23 cellular contexts compared by ENCODE assay signal in the genomic region with DNA sequence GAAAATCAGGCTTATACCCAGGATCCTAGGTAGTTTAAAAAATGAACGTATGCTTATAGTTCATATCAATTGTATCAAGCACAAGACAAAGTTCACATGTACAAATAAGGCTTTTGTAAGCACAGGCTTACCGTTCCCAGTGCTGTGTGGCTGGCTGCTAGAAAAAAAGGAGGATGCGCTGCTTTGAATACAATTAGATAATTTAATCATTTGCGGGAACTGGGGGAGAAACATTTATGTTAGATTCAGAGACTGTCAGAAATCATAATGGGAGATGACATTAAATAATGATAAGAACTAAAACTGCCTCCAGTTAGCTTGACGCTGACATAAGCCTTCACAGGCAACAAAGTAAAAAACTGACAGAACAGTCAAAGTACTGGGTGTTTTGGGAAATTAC.
A peak's percentile ranks its signal among the peaks of the same experiment; 100 is the strongest.
DNase-seq lines count a peak whose midpoint lies in the region; ATAC-seq, FAIRE-seq and TF ChIP-seq lines count a peak whose summit lies in the region.
"Had no signal": no experiment of that assay in that cellular context is flagged by ENCODE, and none has a peak within 500 bp of the region (broad histone marks: within the 10 kb centered on the region; RNA-seq: fewer than 3 reads in every experiment).

No MANE protein-coding gene starts in this region.

- H3K27ac Mint-ChIP-seq in T-helper 2 cell treated with Interferon-gamma antibody and Interleukin-4, amounts not matched to agents 5 μg/mL and 100 μg/mL, for 36 hours, result peak overlapping the region; percentile 32
- peak overlapping the region; percentile 44 to 49 for H3K27ac Mint-ChIP-seq in T-cell

- no peak for DNase-seq in T-helper 2 cell treated with Interferon-gamma antibody and Interleukin-4, amounts not matched to agents 5 μg/mL and 100 μg/mL, for 36 hours (ENCODE audit: low spot score)
- DNase-seq in T-helper 2 cell (no peak), T-cell (no peak), esophagus squamous epithelium (lab: John Stamatoyannopoulos, UW) (no peak), stomach (no peak), GM19239 (ENCODE audit: insufficient read length, low spot score) (no peak)
- DNase-seq: cerebellar nuclear complex; EL; MM.1S; naive B cell; NCI-H2081 treated with DMSO at 0.1 percent for 48 hours; NCI-H526 treated with DMSO at 0.1 percent for 48 hours; PC-9; stimulated activated CD4-positive, alpha-beta T cell treated with anti-CD3 and anti-CD28 coated beads, Interleukin-15, amount 100 ng/mL, for 24 hours; thyroid gland; WERI-Rb-1 had no signal

- CTCF ChIA-PET in T-cell (lab: Charles Lee), result interaction anchor here in 1 of 2 donors (0.5 kb wide), 1 partner anchor 46 kb away, joined by 5 read pairs; no protein-coding TSS in a partner anchor

- no peak for FAIRE-seq in GM19239 (lab: Jason Lieb, UNC)
- FAIRE-seq: endothelial cell of umbilical vein, frontal cortex had no signal

- no peak for TF ChIP-seq CTCF in esophagus squamous epithelium (IDR thresholded peaks at IDR 0.05)
- no peak for TF ChIP-seq CTCF in stomach (IDR thresholded peaks at IDR 0.05)

- peaks cover 30% of the 10 kb centered on the region for H3K4me1 Mint-ChIP-seq in T-helper 2 cell treated with Interferon-gamma antibody and Interleukin-4, amounts not matched to agents 5 μg/mL and 100 μg/mL, for 36 hours (ENCODE audit: low read depth)
- peaks cover 48 to 58% (median 50%) of the 10 kb centered on the region in 3 donors for H3K4me1 Mint-ChIP-seq in T-cell

- no peak for ATAC-seq in T-cell (replicated peaks in 1 of 4)
- ATAC-seq in GM18517 (IDR thresholded peaks at IDR 0.05; ENCODE audit: unreplicated experiment), result no peak
- no peak for ATAC-seq in GM21423 (IDR thresholded peaks at IDR 0.05; ENCODE audit: unreplicated experiment)

- H3K4me3 ChIP-seq in esophagus squamous epithelium (no peak overlapping the region), stomach (no peak overlapping the region)
- H3K4me3 ChIP-seq: HAP-1, PC-9, thyroid gland had no signal

- H3K36me3 ChIP-seq in esophagus squamous epithelium (peaks cover 0 to 29% (median 4%) of the 10 kb centered on the region in 3 donors), stomach (peaks cover 0 to 26% (median 16%) of the 10 kb centered on the region in 4 donors)
- H3K36me3 ChIP-seq: thyroid gland, WERI-Rb-1 had no signal

- no peaks in the 10 kb centered on the region for H3K9me3 Mint-ChIP-seq in T-helper 2 cell treated with Interferon-gamma antibody and Interleukin-4, amounts not matched to agents 5 μg/mL and 100 μg/mL, for 36 hours
- no peaks in the 10 kb centered on the region for H3K9me3 Mint-ChIP-seq in T-cell
- H3K9me3 Mint-ChIP-seq: naive B cell had no signal

- TF ChIP-seq EP300 in stomach (IDR thresholded peaks at IDR 0.05), result no peak

- H3K27me3 ChIP-seq in esophagus squamous epithelium (no peaks in the 10 kb centered on the region), stomach (no peaks in the 10 kb centered on the region)
- H3K27me3 ChIP-seq: thyroid gland had no signal

- intact Hi-C loops in esophagus squamous epithelium (cut with DNase I), result no loop called here
- intact Hi-C loops in stomach (cut with DNase I; ENCODE audit: low total_unique reads), result no loop called here

- no peak overlapping the region for H3K4me3 Mint-ChIP-seq in T-helper 2 cell treated with Interferon-gamma antibody and Interleukin-4, amounts not matched to agents 5 μg/mL and 100 μg/mL, for 36 hours
- no peak overlapping the region for H3K4me3 Mint-ChIP-seq in T-cell
- H3K4me3 Mint-ChIP-seq: naive B cell had no signal

- H3K9me3 ChIP-seq in esophagus squamous epithelium (no peaks in the 10 kb centered on the region), stomach (no peaks in the 10 kb centered on the region)
- H3K9me3 ChIP-seq: HAP-1, thyroid gland had no signal

- 74 to 76% methylated on average over 5 of the region's 5 CpGs for WGBS in esophagus squamous epithelium, 2 donors
- 60 to 66% (median 66%) methylated on average over 5 of the region's 5 CpGs for WGBS in stomach, 5 donors

- peak overlapping the region in 3 of 4 donors; percentile 70 to 77 (median 75) for H3K27ac ChIP-seq in esophagus squamous epithelium
- peak overlapping the region in 3 of 5 donors; percentile 48 to 79 (median 75) for H3K27ac ChIP-seq in stomach
- H3K27ac ChIP-seq: 22Rv1, C4-2B, PC-9, WERI-Rb-1 had no signal

- H3K27me3 Mint-ChIP-seq in T-helper 2 cell treated with Interferon-gamma antibody and Interleukin-4, amounts not matched to agents 5 μg/mL and 100 μg/mL, for 36 hours (ENCODE audit: low read depth), result no peaks in the 10 kb centered on the region
- H3K27me3 Mint-ChIP-seq in T-cell, result no peaks in the 10 kb centered on the region
- H3K27me3 Mint-ChIP-seq: naive B cell had no signal

- H3K4me1 ChIP-seq in esophagus squamous epithelium, result peaks cover 0 to 33% (median 14%) of the 10 kb centered on the region in 3 donors
- peaks cover 2 to 62% (median 27%) of the 10 kb centered on the region in 4 donors for H3K4me1 ChIP-seq in stomach

- peaks cover 53% of the 10 kb centered on the region for H3K36me3 Mint-ChIP-seq in T-helper 2 cell treated with Interferon-gamma antibody and Interleukin-4, amounts not matched to agents 5 μg/mL and 100 μg/mL, for 36 hours (ENCODE audit: low read depth)
- peaks cover 41% of the 10 kb centered on the region for H3K36me3 Mint-ChIP-seq in T-cell

- no peak for TF ChIP-seq POLR2A in esophagus squamous epithelium (IDR thresholded peaks at IDR 0.05)
- no peak for TF ChIP-seq POLR2A in stomach (IDR thresholded peaks at IDR 0.05)

- POLR2A ChIA-PET in T-cell (lab: Charles Lee), result interaction anchor here in 1 of 2 donors (1.4 kb wide), 1 partner anchor 12 kb away, joined by 4 read pairs; no protein-coding TSS in a partner anchor
